In the genomic region with DNA sequence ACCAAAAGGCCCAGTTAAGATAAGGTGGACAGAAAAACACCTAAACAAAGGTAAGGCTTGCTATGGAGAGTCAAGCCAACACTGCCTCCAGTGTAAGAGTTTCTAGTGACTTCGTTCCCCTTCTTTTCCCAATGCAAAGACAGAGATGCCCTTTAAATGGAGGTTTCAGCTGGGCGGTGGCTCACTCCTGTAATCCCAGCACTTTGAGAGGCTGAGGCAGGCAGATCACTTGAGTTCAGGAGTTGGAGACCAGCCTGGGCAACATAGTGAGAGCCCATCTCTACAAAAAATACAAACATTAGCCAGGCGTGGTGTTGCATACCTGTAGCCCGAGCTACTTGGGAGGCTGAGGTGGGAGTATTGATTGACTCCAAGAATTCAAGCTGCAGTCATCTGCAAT, we compare ENCODE assay signal across 1 cellular context.
TF ChIP-seq lines count a peak whose summit lies in the region.

No MANE protein-coding gene starts in this region.

TF ChIP-seq in IMR-90, 13 proteins besides CTCF, POLR2A, EP300 and RAD21 (continued from another document):
- TF ChIP-seq, protein P1, sequence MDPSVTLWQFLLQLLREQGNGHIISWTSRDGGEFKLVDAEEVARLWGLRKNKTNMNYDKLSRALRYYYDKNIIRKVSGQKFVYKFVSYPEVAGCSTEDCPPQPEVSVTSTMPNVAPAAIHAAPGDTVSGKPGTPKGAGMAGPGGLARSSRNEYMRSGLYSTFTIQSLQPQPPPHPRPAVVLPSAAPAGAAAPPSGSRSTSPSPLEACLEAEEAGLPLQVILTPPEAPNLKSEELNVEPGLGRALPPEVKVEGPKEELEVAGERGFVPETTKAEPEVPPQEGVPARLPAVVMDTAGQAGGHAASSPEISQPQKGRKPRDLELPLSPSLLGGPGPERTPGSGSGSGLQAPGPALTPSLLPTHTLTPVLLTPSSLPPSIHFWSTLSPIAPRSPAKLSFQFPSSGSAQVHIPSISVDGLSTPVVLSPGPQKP (IDR thresholded peaks at IDR 0.05; ENCODE audit: borderline replicate concordance, low read depth, low read length) = no peak
- TF ChIP-seq RFX5 (IDR thresholded peaks at IDR 0.05; ENCODE audit: low read depth, low read length) = no peak
- TF ChIP-seq BHLHE40 (IDR thresholded peaks at IDR 0.05; ENCODE audit: low read depth, low read length) = no peak
- TF ChIP-seq CEBPB (IDR thresholded peaks at IDR 0.05; ENCODE audit: low read depth, low read length) = no peak
- no peak for TF ChIP-seq MAZ (IDR thresholded peaks at IDR 0.05; ENCODE audit: borderline replicate concordance, low read depth, low read length)
- TF ChIP-seq MXI1 (IDR thresholded peaks at IDR 0.05; ENCODE audit: borderline replicate concordance, low read depth, low read length) = no peak
